1 cellular context compared by ENCODE assay signal in the genomic region with DNA sequence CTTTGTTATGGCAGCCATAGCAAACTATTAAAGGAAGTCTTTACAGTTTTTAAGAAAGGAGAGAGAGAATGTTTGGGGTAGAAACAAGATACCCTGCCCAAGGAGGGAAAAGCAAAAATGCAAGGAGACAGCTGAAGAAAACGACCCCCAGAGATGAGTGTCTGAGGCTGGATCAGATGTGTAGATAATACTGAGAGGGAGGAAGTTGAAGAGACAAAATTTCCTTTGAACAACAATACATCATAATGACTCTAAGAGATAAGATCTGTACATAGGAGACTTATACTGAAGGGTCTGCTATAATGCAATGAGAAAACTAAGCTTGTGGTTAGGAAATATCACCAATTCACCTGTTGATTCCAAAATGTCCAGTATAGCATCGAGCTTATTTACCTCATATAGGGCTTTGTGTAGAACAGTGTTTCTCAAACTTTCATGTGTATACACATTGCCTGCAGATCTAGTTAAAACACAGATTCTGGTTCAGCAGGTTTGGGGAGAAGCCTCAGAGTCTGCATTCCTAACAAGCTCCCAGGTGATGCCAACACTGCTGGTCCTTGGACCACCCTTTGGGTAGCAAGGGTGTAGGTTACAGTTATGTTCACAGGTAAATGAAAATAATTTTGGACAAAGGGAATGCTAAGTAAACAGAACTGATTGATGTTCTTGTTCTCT.
TF ChIP-seq lines count a peak whose summit lies in the region.

No MANE protein-coding gene starts in this region.

TF ChIP-seq in K562, 482 proteins besides CTCF, POLR2A, EP300 and RAD21:
- peak; percentile 12 for TF ChIP-seq MEIS2 (IDR thresholded peaks at IDR 0.05; ENCODE audit: partially characterized antibody)
- no peak for TF ChIP-seq CHCHD3 (CRISPR knock-in tag; IDR thresholded peaks at IDR 0.05)
